Comparison of ENCODE assay signal across 1 cellular context in genomic region chr3:142374687-142375086, GRCh38.
TF ChIP-seq lines count a peak whose summit lies in the region.

No MANE protein-coding gene starts in this region.

TF ChIP-seq in endothelial cell of umbilical vein, 7 proteins besides CTCF, POLR2A, EP300 and RAD21:
- TF ChIP-seq POLR2AphosphoS5 (IDR thresholded peaks at IDR 0.05; ENCODE audit: insufficient read depth, low read depth, low read length): no peak
- no peak for TF ChIP-seq GATA2 (IDR thresholded peaks at IDR 0.05; ENCODE audit: insufficient read depth, insufficient read length, low read depth, low read length)
- no peak for TF ChIP-seq MYC (IDR thresholded peaks at IDR 0.05; ENCODE audit: low read depth, low read length)
- no peak for TF ChIP-seq MAX (IDR thresholded peaks at IDR 0.05; ENCODE audit: insufficient read depth, insufficient read length)
- TF ChIP-seq EZH2 (IDR thresholded peaks at IDR 0.05; ENCODE audit: borderline replicate concordance, low read depth, low read length, severe bottlenecking): no peak
- TF ChIP-seq FOS (IDR thresholded peaks at IDR 0.05; ENCODE audit: borderline replicate concordance, insufficient read depth, low read length): no peak
- TF ChIP-seq JUN (IDR thresholded peaks at IDR 0.05; ENCODE audit: borderline replicate concordance, insufficient read depth, insufficient read length, low read depth): no peak
